ENCODE assay signal across 1 cellular context in genomic region chr9:127965953-127966352, GRCh38.
TF ChIP-seq lines count a peak whose summit lies in the region.

No MANE protein-coding gene starts in this region.

TF ChIP-seq in H1, 55 proteins besides CTCF, POLR2A, EP300 and RAD21:
- no peak for TF ChIP-seq GTF2F1 (IDR thresholded peaks at IDR 0.05; ENCODE audit: borderline replicate concordance, low read depth, low read length)
- TF ChIP-seq GABPA (IDR thresholded peaks at IDR 0.05; ENCODE audit: borderline replicate concordance, insufficient read depth, low read length), result no peak
- no peak for TF ChIP-seq SRF (IDR thresholded peaks at IDR 0.05; ENCODE audit: low read depth, low read length)
- no peak for TF ChIP-seq CHD7 (IDR thresholded peaks at IDR 0.05; ENCODE audit: insufficient replicate concordance, low read length)
- TF ChIP-seq CTBP2 (IDR thresholded peaks at IDR 0.05; ENCODE audit: borderline replicate concordance, insufficient read depth, insufficient read length, low read length), result no peak
- no peak for TF ChIP-seq SAP30 (IDR thresholded peaks at IDR 0.05; ENCODE audit: insufficient read depth, insufficient replicate concordance, low read length)
- TF ChIP-seq TAF7 (optimal IDR thresholded peaks at IDR 0.05; ENCODE audit: borderline replicate concordance, low read depth, low read length), result no peak
- no peak for TF ChIP-seq RFX5 (IDR thresholded peaks at IDR 0.05; ENCODE audit: borderline replicate concordance, low read depth, low read length)
- TF ChIP-seq SIX5 (IDR thresholded peaks at IDR 0.05; ENCODE audit: low read depth, low read length), result no peak
- no peak for TF ChIP-seq HDAC2 (IDR thresholded peaks at IDR 0.05; ENCODE audit: borderline replicate concordance in 1 of 2, low read depth in 2 of 2, low read length in 2 of 2)
- no peak for TF ChIP-seq BCL11A (IDR thresholded peaks at IDR 0.05; ENCODE audit: low read depth in 2 of 2, low read length in 2 of 2)
- no peak for TF ChIP-seq BACH1 (IDR thresholded peaks at IDR 0.05; ENCODE audit: low read length)
